15 cellular contexts compared by ENCODE assay signal in the genomic region with DNA sequence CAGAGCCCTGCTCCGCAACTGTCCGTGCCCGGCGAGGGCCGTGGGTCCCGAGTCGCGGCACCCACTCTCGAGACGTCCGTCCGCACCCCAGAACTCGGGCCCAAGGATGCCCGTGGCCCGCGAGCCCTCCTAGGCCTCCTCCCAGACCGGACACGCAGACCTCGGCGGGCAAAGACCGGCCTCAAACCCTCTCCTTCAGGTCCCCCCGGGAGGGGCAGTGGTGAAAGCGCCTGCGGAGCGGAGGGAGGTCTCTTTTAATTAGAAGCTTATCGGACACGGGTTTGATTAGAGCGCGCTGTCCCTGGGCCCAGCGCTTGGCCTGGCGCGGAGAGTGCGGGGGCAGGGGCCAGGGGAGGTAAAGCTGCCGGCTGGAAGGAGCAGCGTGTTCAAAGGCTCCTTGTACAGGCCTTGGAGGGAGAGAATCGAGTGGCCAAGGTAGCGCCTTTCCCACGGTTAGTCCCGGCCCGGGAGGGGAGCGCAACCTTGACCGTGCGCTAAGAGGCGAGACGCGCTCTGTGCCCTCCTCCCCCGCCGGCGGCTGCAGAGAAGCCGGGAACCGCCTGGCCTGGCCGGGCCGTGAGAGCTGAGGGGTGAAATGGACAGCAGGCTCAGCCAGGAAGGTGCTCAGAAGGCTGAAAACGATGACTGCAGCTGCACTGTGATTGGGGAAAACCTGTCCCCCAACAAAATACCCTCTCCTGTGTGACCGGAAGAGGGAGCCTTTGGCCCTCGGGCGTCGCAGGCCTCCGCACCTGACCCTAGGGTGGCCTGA. TPM values are rescaled to one million over a fixed set of nuclear protein-coding genes. Genes with fewer than 3 reads are reported as not detected.
DNase-seq lines count a peak whose midpoint lies in the region; ATAC-seq and TF ChIP-seq lines count a peak whose summit lies in the region.
"Had no signal": no experiment of that assay in that cellular context is flagged by ENCODE, and none has a peak within 500 bp of the region (broad histone marks: within the 10 kb centered on the region; RNA-seq: fewer than 3 reads in every experiment).

No MANE protein-coding gene starts in this region.

- H3K4me3 ChIP-seq in heart right ventricle: peak overlapping the region in 7 of 10 donors; percentile 0 to 47 (median 28)

- peaks cover 94% of the 10 kb centered on the region for H3K27me3 Mint-ChIP-seq in central memory CD8-positive, alpha-beta T cell
- H3K27me3 Mint-ChIP-seq in activated CD8-positive, alpha-beta T cell treated with anti-CD3 and anti-CD28 coated beads for 36 hours: peaks cover 84% of the 10 kb centered on the region

- peak overlapping the region in 8 of 10 donors; percentile 15 to 94 (median 42) for H3K27ac ChIP-seq in heart right ventricle
- H3K27ac ChIP-seq: epithelial cell of prostate, parathyroid adenoma had no signal

- peak overlapping the region; percentile 65 for H3K27ac Mint-ChIP-seq in central memory CD8-positive, alpha-beta T cell (ENCODE audit: low read depth)
- H3K27ac Mint-ChIP-seq in activated CD8-positive, alpha-beta T cell treated with anti-CD3 and anti-CD28 coated beads for 36 hours: no peak overlapping the region
- H3K27ac Mint-ChIP-seq: activated CD8-positive, alpha-beta memory T cell treated with anti-CD3 and anti-CD28 coated beads, Interleukin-2, amount 10 ng/mL, durations not matched to agents 7 days and 5 days had no signal

- intact Hi-C loops in heart right ventricle (cut with DNase I): loop anchor here in 2 of 10 donors (10.0 kb wide), 2 partner anchors 144 to 154 kb away; partner anchors contain the start of gene EIF3M (in 1 of the 2)
- intact Hi-C loops in Right ventricle myocardium inferior (cut with DNase I): loop anchor here (10.0 kb wide), 1 partner anchor 154 kb away; the partner anchor contains the start of gene EIF3M
- intact Hi-C loops in activated CD8-positive, alpha-beta T cell treated with anti-CD3 and anti-CD28 coated beads for 36 hours (cut with micrococcal nuclease): loop anchor here (10.0 kb wide), 1 partner anchor 726 kb away; no protein-coding TSS in a partner anchor

- H3K4me1 Mint-ChIP-seq in central memory CD8-positive, alpha-beta T cell: no peaks in the 10 kb centered on the region
- H3K4me1 Mint-ChIP-seq in activated CD8-positive, alpha-beta T cell treated with anti-CD3 and anti-CD28 coated beads for 36 hours (ENCODE audit: low read depth): peaks cover 13% of the 10 kb centered on the region

- DNase-seq in heart right ventricle (no peak), Right ventricle myocardium inferior (ENCODE audit: missing footprints) (no peak), kidney tubule cell (ENCODE audit: low spot score) (peak; percentile 29), HK-2 (ENCODE audit: unreplicated experiment) (no peak)
- DNase-seq in central memory CD8-positive, alpha-beta T cell (ENCODE audit: low spot score in 2 of 2): no peak
- no peak for DNase-seq in activated CD8-positive, alpha-beta T cell treated with anti-CD3 and anti-CD28 coated beads for 36 hours
- DNase-seq: activated CD8-positive, alpha-beta memory T cell treated with anti-CD3 and anti-CD28 coated beads, Interleukin-2, amount 10 ng/mL, durations not matched to agents 7 days and 5 days; amniotic stem cell; EL; NCI-H187; stimulated activated CD4-positive, alpha-beta T cell treated with anti-CD3 and anti-CD28 coated beads, Interleukin-4, amount 100 ng/mL, for 24 hours had no signal

- no peak overlapping the region for H3K4me3 Mint-ChIP-seq in central memory CD8-positive, alpha-beta T cell
- H3K4me3 Mint-ChIP-seq in activated CD8-positive, alpha-beta T cell treated with anti-CD3 and anti-CD28 coated beads for 36 hours: no peak overlapping the region
- H3K4me3 Mint-ChIP-seq: activated CD8-positive, alpha-beta memory T cell treated with anti-CD3 and anti-CD28 coated beads, Interleukin-2, amount 10 ng/mL, durations not matched to agents 7 days and 5 days had no signal

- peak in 3 of 9 donors; percentile 24 to 35 (median 31) for TF ChIP-seq CTCF in heart right ventricle (IDR thresholded peaks at IDR 0.05)
- no peak for TF ChIP-seq CTCF in activated CD8-positive, alpha-beta T cell treated with anti-CD3 and anti-CD28 coated beads for 36 hours (IDR thresholded peaks at IDR 0.05)

- no peaks in the 10 kb centered on the region for H3K9me3 ChIP-seq in heart right ventricle

- H3K4me1 ChIP-seq in heart right ventricle: peaks cover 3 to 46% (median 26%) of the 10 kb centered on the region in 9 donors
- H3K4me1 ChIP-seq: parathyroid adenoma had no signal

- WGBS in heart right ventricle, 2 donors: 35 to 49% methylated on average over 59 of the region's 59 CpGs

- peaks cover 2% of the 10 kb centered on the region for H3K36me3 Mint-ChIP-seq in central memory CD8-positive, alpha-beta T cell (ENCODE audit: insufficient read depth)
- H3K36me3 Mint-ChIP-seq in activated CD8-positive, alpha-beta T cell treated with anti-CD3 and anti-CD28 coated beads for 36 hours (ENCODE audit: low read depth): no peaks in the 10 kb centered on the region

- ATAC-seq in heart right ventricle (no peak), Right ventricle myocardium inferior (no peak), GM18517 (IDR thresholded peaks at IDR 0.05; ENCODE audit: unreplicated experiment) (no peak), HG03520 (IDR thresholded peaks at IDR 0.05; ENCODE audit: unreplicated experiment) (no peak)
- no peak for ATAC-seq in central memory CD8-positive, alpha-beta T cell (replicated peaks; ENCODE audit: extremely low read depth, poor library complexity, severe bottlenecking)
- ATAC-seq in activated CD8-positive, alpha-beta T cell treated with anti-CD3 and anti-CD28 coated beads for 36 hours: no peak
- ATAC-seq: activated CD8-positive, alpha-beta memory T cell treated with anti-CD3 and anti-CD28 coated beads, Interleukin-2, amount 10 ng/mL, durations not matched to agents 7 days and 5 days had no signal

- peaks cover 0 to 8% (median 0%) of the 10 kb centered on the region in 9 donors for H3K36me3 ChIP-seq in heart right ventricle

- H3K27me3 ChIP-seq in heart right ventricle: peaks cover 6 to 100% (median 93%) of the 10 kb centered on the region in 7 donors

- POLR2A ChIA-PET in activated CD8-positive, alpha-beta T cell treated with anti-CD3 and anti-CD28 coated beads for 36 hours (lab: Charles Lee): interaction anchor here (1.3 kb wide), 1 partner anchor 8 kb away, joined by 6 read pairs; no protein-coding TSS in a partner anchor

- no peaks in the 10 kb centered on the region for H3K9me3 Mint-ChIP-seq in central memory CD8-positive, alpha-beta T cell
- no peaks in the 10 kb centered on the region for H3K9me3 Mint-ChIP-seq in activated CD8-positive, alpha-beta T cell treated with anti-CD3 and anti-CD28 coated beads for 36 hours

- CTCF ChIA-PET in activated CD8-positive, alpha-beta T cell treated with anti-CD3 and anti-CD28 coated beads for 36 hours (lab: Charles Lee): interaction anchor here (1.2 to 1.4 kb wide), 2 partner anchors 10 kb away, joined by 3 read pairs; no protein-coding TSS in a partner anchor

RNA-seq across cellular contexts. Expression of gene WT1, which starts 4.6 kb away (rescaled TPM):
- 1 to 10 TPM; 1.9 to 4.6 (median 2.9) TPM for total RNA-seq in heart right ventricle
- polyA plus RNA-seq in heart right ventricle: 1 to 10 TPM; 1.2 TPM
- total RNA-seq in Right ventricle myocardium inferior: 3.1 TPM
- total RNA-seq in activated CD8-positive, alpha-beta T cell treated with anti-CD3 and anti-CD28 coated beads for 36 hours: not detected
- total RNA-seq: activated CD8-positive, alpha-beta memory T cell treated with anti-CD3 and anti-CD28 coated beads, Interleukin-2, amount 10 ng/mL, durations not matched to agents 7 days and 5 days had no signal
